In genomic region chr20:53276143-53276542, GRCh38 we compare ENCODE assay signal across 19 cellular contexts.
DNase-seq lines count a peak whose midpoint lies in the region; ATAC-seq and TF ChIP-seq lines count a peak whose summit lies in the region.
"Had no signal": no experiment of that assay in that cellular context is flagged by ENCODE, and none has a peak within 500 bp of the region (broad histone marks: within the 10 kb centered on the region; RNA-seq: fewer than 3 reads in every experiment).

No MANE protein-coding gene starts in this region.

- H3K36me3 ChIP-seq in left ventricle myocardium inferior, result no peaks in the 10 kb centered on the region
- H3K36me3 ChIP-seq in psoas muscle (ENCODE audit: insufficient read depth in 1 of 2, low read depth in 1 of 2), result no peaks in the 10 kb centered on the region
- H3K36me3 ChIP-seq: SJCRH30 had no signal

- H3K4me3 ChIP-seq in left ventricle myocardium inferior (no peak overlapping the region), psoas muscle (no peak overlapping the region)
- H3K4me3 ChIP-seq: GM23338, SJCRH30 had no signal

- TF ChIP-seq CTCF in left ventricle myocardium inferior (IDR thresholded peaks at IDR 0.05; ENCODE audit: borderline replicate concordance), result no peak
- no peak for TF ChIP-seq CTCF in psoas muscle (IDR thresholded peaks at IDR 0.05)

- no peaks in the 10 kb centered on the region for H3K9me3 ChIP-seq in left ventricle myocardium inferior (replicated peaks)
- H3K9me3 ChIP-seq in psoas muscle, result no peaks in the 10 kb centered on the region
- H3K9me3 ChIP-seq: SJCRH30 had no signal

- intact Hi-C loops in left ventricle myocardium inferior (cut with micrococcal nuclease) (no loop called here), psoas muscle (cut with DNase I) (no loop called here)

- peaks cover 7% of the 10 kb centered on the region for H3K4me1 ChIP-seq in left ventricle myocardium inferior
- no peaks in the 10 kb centered on the region for H3K4me1 ChIP-seq in psoas muscle
- H3K4me1 ChIP-seq: SJCRH30 had no signal

- no peaks in the 10 kb centered on the region for H3K27me3 ChIP-seq in left ventricle myocardium inferior (ENCODE audit: low read depth)
- H3K27me3 ChIP-seq in psoas muscle (ENCODE audit: insufficient read depth in 3 of 3, low read length in 2 of 3), result no peaks in the 10 kb centered on the region

- no peak overlapping the region for H3K27ac ChIP-seq in left ventricle myocardium inferior (replicated peaks)
- no peak overlapping the region for H3K27ac ChIP-seq in psoas muscle
- H3K27ac ChIP-seq: SJCRH30 had no signal

- ATAC-seq in psoas muscle, result peak; percentile 53 to 78 (median 72)
- ATAC-seq: GM23338 had no signal

- 28 to 50% (median 31%) methylated on average over 3 of the region's 3 CpGs for WGBS in psoas muscle, 3 donors

- DNase-seq in AG20443 (ENCODE audit: low spot score) (peak; percentile 76), M059J (ENCODE audit: low read depth) (peak; percentile 27), left ventricle myocardium inferior (peak; percentile 31), psoas muscle (peak; percentile 69 to 70), superior temporal gyrus (ENCODE audit: extremely low spot score) (no peak), NCI-H2029 treated with DMSO at 0.1 percent for 48 hours (lab: John Stamatoyannopoulos, UW) (no peak), mucosa of gallbladder (ENCODE audit: low spot score) (no peak)
- DNase-seq: COR-L47, DMS 273 treated with DMSO at 0.1 percent for 48 hours, DND-41, HCEC 1CT, MV-4-11, NCI-H1694 treated with DMSO at 0.1 percent for 48 hours, NCI-H2107, NCI-H510A, NCI-H82, RPMI8226, SJCRH30 had no signal

Comparison
In these comparisons a context has a peak if more than half of its experiments do, and no peak if none do; other contexts are left out.
1. DNase-seq: peak in AG20443 (single experiment), M059J (single experiment), left ventricle myocardium inferior (single experiment) and psoas muscle (2 of 2); none in superior temporal gyrus (single experiment), NCI-H2029 treated with DMSO at 0.1 percent for 48 hours (single experiment) and mucosa of gallbladder (single experiment).